In the genomic region with DNA sequence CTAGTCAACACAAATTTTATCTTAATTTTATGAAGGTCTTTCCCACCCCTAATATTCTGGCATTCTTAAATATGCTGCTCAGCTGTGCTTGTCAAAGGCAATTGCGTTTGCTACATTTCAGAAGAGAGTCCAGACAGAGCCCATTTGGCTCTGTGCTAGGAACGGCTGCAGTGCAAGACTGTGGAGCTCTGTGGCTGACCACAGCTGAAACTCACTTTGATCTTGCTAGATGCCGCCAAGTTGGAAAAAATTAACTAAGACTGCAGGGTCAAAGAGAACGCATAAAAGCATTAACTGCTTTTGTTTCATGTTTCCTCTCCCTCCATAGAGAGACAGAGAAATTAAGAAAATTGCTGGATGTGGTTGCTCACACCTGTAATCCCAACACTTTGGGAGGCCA, we compare ENCODE assay signal across 1 cellular context.
TF ChIP-seq lines count a peak whose summit lies in the region.

No MANE protein-coding gene starts in this region.

TF ChIP-seq in HepG2, 621 proteins besides CTCF, POLR2A, EP300 and RAD21 (continued from another document):
- TF ChIP-seq TCF7L2 (IDR thresholded peaks at IDR 0.05; ENCODE audit: low read depth, low read length) (peak; percentile 45; the same call in 1 of the 2 replicates), KAT8 (CRISPR knock-in tag; IDR thresholded peaks at IDR 0.05) (peak; percentile 27; the same call in 1 of the 2 replicates), ZBTB38 (CRISPR knock-in tag; IDR thresholded peaks at IDR 0.05) (no peak), CAMTA2 (CRISPR knock-in tag; IDR thresholded peaks at IDR 0.05; ENCODE audit: borderline replicate concordance) (no peak), THAP11 (CRISPR knock-in tag; IDR thresholded peaks at IDR 0.05) (no peak), RFX1 (IDR thresholded peaks at IDR 0.05) (no peak), NFYC (CRISPR knock-in tag; IDR thresholded peaks at IDR 0.05) (no peak), CREM (IDR thresholded peaks at IDR 0.05) (peak; percentile 6; the same call in 1 of the 2 replicates), CREM (CRISPR knock-in tag; IDR thresholded peaks at IDR 0.05) (no peak), HOXA7 (CRISPR knock-in tag; IDR thresholded peaks at IDR 0.05) (no peak), ZNF569 (CRISPR knock-in tag; IDR thresholded peaks at IDR 0.05; ENCODE audit: borderline replicate concordance) (no peak), PLRG1 (conservative IDR thresholded peaks at IDR 0.05) (no peak), NCOR1 (IDR thresholded peaks at IDR 0.05; ENCODE audit: borderline replicate concordance, low read length) (no peak), ELF1 (CRISPR knock-in tag; IDR thresholded peaks at IDR 0.05) (no peak), POLR2AphosphoS5 (IDR thresholded peaks at IDR 0.05; ENCODE audit: low read depth, low read length) (no peak), ZNF703 (CRISPR knock-in tag; IDR thresholded peaks at IDR 0.05; ENCODE audit: borderline replicate concordance) (no peak), ELF3 (CRISPR knock-in tag; IDR thresholded peaks at IDR 0.05) (no peak), ZNF816 (CRISPR knock-in tag; IDR thresholded peaks at IDR 0.05; ENCODE audit: borderline replicate concordance) (no peak), KLF11 (CRISPR knock-in tag; IDR thresholded peaks at IDR 0.05) (no peak), HOXA3 (CRISPR knock-in tag; IDR thresholded peaks at IDR 0.05) (0 out of 2 replicates have a peak, but pooled peaks have one; percentile 7), MTF1 (CRISPR knock-in tag; IDR thresholded peaks at IDR 0.05) (no peak), SCMH1 (CRISPR knock-in tag; IDR thresholded peaks at IDR 0.05; ENCODE audit: borderline replicate concordance) (no peak), SOX13 (IDR thresholded peaks at IDR 0.05) (no peak), SOX13 (CRISPR knock-in tag; conservative IDR thresholded peaks at IDR 0.05 in 1 of 2, IDR thresholded peaks at IDR 0.05 in 1 of 2) (peak in 1 of 2 experiments; percentile 56; a peak in 1 of 4 replicates), ZNF577 (CRISPR knock-in tag; IDR thresholded peaks at IDR 0.05; ENCODE audit: borderline replicate concordance, low read depth) (no peak), TEAD3 (CRISPR knock-in tag; optimal IDR thresholded peaks at IDR 0.05; ENCODE audit: borderline replicate concordance) (peak; percentile 37), TBX3 (IDR thresholded peaks at IDR 0.05; ENCODE audit: borderline replicate concordance) (no peak), ZNF883 (CRISPR knock-in tag; IDR thresholded peaks at IDR 0.05; ENCODE audit: not compliant biosample characterization) (no peak)
- TF ChIP-seq, protein P1, sequence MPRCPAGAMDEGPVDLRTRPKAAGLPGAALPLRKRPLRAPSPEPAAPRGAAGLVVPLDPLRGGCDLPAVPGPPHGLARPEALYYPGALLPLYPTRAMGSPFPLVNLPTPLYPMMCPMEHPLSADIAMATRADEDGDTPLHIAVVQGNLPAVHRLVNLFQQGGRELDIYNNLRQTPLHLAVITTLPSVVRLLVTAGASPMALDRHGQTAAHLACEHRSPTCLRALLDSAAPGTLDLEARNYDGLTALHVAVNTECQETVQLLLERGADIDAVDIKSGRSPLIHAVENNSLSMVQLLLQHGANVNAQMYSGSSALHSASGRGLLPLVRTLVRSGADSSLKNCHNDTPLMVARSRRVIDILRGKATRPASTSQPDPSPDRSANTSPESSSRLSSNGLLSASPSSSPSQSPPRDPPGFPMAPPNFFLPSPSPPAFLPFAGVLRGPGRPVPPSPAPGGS (CRISPR knock-in tag; IDR thresholded peaks at IDR 0.05) = no peak
- TF ChIP-seq, protein P2, sequence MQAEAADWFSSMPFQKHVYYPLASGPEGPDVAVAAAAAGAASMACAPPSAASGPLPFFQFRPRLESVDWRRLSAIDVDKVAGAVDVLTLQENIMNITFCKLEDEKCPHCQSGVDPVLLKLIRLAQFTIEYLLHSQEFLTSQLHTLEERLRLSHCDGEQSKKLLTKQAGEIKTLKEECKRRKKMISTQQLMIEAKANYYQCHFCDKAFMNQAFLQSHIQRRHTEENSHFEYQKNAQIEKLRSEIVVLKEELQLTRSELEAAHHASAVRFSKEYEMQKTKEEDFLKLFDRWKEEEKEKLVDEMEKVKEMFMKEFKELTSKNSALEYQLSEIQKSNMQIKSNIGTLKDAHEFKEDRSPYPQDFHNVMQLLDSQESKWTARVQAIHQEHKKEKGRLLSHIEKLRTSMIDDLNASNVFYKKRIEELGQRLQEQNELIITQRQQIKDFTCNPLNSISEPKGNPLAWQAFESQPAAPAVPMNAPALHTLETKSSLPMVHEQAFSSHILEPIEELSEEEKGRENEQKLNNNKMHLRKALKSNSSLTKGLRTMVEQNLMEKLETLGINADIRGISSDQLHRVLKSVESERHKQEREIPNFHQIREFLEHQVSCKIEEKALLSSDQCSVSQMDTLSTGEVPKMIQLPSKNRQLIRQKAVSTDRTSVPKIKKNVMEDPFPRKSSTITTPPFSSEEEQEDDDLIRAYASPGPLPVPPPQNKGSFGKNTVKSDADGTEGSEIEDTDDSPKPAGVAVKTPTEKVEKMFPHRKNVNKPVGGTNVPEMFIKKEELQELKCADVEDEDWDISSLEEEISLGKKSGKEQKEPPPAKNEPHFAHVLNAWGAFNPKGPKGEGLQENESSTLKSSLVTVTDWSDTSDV (CRISPR knock-in tag; IDR thresholded peaks at IDR 0.05) = no peak
- TF ChIP-seq, protein P3, sequence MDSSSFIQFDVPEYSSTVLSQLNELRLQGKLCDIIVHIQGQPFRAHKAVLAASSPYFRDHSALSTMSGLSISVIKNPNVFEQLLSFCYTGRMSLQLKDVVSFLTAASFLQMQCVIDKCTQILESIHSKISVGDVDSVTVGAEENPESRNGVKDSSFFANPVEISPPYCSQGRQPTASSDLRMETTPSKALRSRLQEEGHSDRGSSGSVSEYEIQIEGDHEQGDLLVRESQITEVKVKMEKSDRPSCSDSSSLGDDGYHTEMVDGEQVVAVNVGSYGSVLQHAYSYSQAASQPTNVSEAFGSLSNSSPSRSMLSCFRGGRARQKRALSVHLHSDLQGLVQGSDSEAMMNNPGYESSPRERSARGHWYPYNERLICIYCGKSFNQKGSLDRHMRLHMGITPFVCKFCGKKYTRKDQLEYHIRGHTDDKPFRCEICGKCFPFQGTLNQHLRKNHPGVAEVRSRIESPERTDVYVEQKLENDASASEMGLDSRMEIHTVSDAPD (CRISPR knock-in tag; IDR thresholded peaks at IDR 0.05) = no peak
- TF ChIP-seq, protein P4, sequence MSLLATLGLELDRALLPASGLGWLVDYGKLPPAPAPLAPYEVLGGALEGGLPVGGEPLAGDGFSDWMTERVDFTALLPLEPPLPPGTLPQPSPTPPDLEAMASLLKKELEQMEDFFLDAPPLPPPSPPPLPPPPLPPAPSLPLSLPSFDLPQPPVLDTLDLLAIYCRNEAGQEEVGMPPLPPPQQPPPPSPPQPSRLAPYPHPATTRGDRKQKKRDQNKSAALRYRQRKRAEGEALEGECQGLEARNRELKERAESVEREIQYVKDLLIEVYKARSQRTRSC (CRISPR knock-in tag; IDR thresholded peaks at IDR 0.05; ENCODE audit: low read depth) = no peak
- TF ChIP-seq, protein P5, sequence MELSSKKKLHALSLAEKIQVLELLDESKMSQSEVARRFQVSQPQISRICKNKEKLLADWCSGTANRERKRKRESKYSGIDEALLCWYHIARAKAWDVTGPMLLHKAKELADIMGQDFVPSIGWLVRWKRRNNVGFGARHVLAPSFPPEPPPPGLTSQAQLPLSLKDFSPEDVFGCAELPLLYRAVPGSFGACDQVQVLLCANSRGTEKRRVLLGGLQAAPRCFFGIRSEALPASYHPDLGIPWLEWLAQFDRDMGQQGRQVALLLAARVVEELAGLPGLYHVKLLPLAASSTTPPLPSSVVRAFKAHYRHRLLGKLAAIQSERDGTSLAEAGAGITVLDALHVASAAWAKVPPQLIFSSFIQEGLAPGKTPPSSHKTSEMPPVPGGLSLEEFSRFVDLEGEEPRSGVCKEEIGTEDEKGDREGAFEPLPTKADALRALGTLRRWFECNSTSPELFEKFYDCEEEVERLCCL (CRISPR knock-in tag; IDR thresholded peaks at IDR 0.05; ENCODE audit: borderline replicate concordance) = no peak
- TF ChIP-seq, protein P6, sequence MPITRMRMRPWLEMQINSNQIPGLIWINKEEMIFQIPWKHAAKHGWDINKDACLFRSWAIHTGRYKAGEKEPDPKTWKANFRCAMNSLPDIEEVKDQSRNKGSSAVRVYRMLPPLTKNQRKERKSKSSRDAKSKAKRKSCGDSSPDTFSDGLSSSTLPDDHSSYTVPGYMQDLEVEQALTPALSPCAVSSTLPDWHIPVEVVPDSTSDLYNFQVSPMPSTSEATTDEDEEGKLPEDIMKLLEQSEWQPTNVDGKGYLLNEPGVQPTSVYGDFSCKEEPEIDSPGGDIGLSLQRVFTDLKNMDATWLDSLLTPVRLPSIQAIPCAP (CRISPR knock-in tag; IDR thresholded peaks at IDR 0.05; ENCODE audit: low read depth) = no peak
